In the genomic region with DNA sequence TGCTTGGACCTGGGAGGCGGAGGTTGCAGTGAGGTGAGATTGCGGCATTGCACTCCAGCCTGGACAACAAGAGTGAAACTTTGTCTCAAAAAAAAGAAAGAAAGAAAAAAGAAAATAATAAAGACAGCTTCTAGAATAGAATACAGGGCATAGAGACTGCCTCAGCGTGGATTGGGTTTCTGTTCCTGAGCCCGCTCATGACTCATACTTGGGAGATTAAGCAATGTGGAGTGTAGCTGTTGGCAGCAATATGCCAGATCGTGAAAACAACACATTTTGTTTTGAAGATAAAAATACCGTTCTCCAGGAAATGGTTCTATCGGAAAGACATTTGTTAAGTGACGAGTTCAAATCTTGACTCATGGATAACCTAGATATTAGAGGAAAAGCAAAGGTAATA, we compare ENCODE assay signal across 12 cellular contexts.
DNase-seq lines count a peak whose midpoint lies in the region; ATAC-seq and TF ChIP-seq lines count a peak whose summit lies in the region.
"Had no signal": no experiment of that assay in that cellular context is flagged by ENCODE, and none has a peak within 500 bp of the region (broad histone marks: within the 10 kb centered on the region; RNA-seq: fewer than 3 reads in every experiment).

No MANE protein-coding gene starts in this region.

- POLR2A ChIA-PET in WTC11 (lab: Charles Lee): no interaction called here

- no peak overlapping the region for H3K4me3 ChIP-seq in AG10803 (ENCODE audit: low read length)
- no peak overlapping the region for H3K4me3 ChIP-seq in epithelial cell of esophagus (ENCODE audit: low read length)
- H3K4me3 ChIP-seq: breast epithelium, esophagus muscularis mucosa, K562 had no signal

- CTCF ChIA-PET in WTC11 (lab: Charles Lee): no interaction called here

- no peak overlapping the region for H3K27ac Mint-ChIP-seq in WTC11

- H3K4me3 Mint-ChIP-seq in WTC11: no peak overlapping the region

- no peaks in the 10 kb centered on the region; the same call in 1 of the 2 replicates for H3K27me3 Mint-ChIP-seq in WTC11 (ENCODE audit: low read depth)

- TF ChIP-seq CTCF in AG10803 (conservative IDR thresholded peaks at IDR 0.05; ENCODE audit: low read length): no peak
- TF ChIP-seq CTCF in epithelial cell of esophagus (IDR thresholded peaks at IDR 0.05; ENCODE audit: insufficient read depth, low read depth, low read length, missing control alignments): no peak
- TF ChIP-seq CTCF in WTC11 (IDR thresholded peaks at IDR 0.05): no peak

- ATAC-seq in GM21717 (IDR thresholded peaks at IDR 0.05; ENCODE audit: unreplicated experiment) (no peak), WTC11 (no peak)
- ATAC-seq: K562 had no signal

- H3K36me3 Mint-ChIP-seq in WTC11: peaks cover 64% of the 10 kb centered on the region

- peaks cover 73% of the 10 kb centered on the region for H3K9me3 Mint-ChIP-seq in WTC11

- H3K4me1 Mint-ChIP-seq in WTC11: no peaks in the 10 kb centered on the region

- DNase-seq in AG10803 (ENCODE audit: low read depth) (peak; percentile 3), NCI-H82 treated with DMSO at 0.1 percent for 48 hours (lab: John Stamatoyannopoulos, UW; ENCODE audit: unreplicated experiment) (peak; percentile 6), epithelial cell of esophagus (ENCODE audit: low read depth) (peak; percentile 29), middle frontal gyrus (ENCODE audit: extremely low spot score, low spot score) (peak; percentile 46), WTC11 (ENCODE audit: low spot score) (no peak), hepatic stellate cell (ENCODE audit: low spot score) (no peak), retina (no peak)
- DNase-seq: RPMI8226 had no signal

TF ChIP-seq in WTC11, 78 proteins besides CTCF, POLR2A, EP300 and RAD21:
- TF ChIP-seq ELF4 (CRISPR knock-in tag; IDR thresholded peaks at IDR 0.05; ENCODE audit: low read depth): no peak
- TF ChIP-seq ESRRA (CRISPR knock-in tag; IDR thresholded peaks at IDR 0.05; ENCODE audit: borderline replicate concordance): no peak
- no peak for TF ChIP-seq ATF6 (CRISPR knock-in tag; IDR thresholded peaks at IDR 0.05)
- no peak for TF ChIP-seq MAX (CRISPR knock-in tag; IDR thresholded peaks at IDR 0.05)
- no peak for TF ChIP-seq NFE2L1 (CRISPR knock-in tag; IDR thresholded peaks at IDR 0.05)
- no peak for TF ChIP-seq MXD4 (CRISPR knock-in tag; IDR thresholded peaks at IDR 0.05; ENCODE audit: borderline replicate concordance)
- no peak for TF ChIP-seq ZNF416 (CRISPR knock-in tag; IDR thresholded peaks at IDR 0.05)
- no peak for TF ChIP-seq FOXK1 (CRISPR knock-in tag; IDR thresholded peaks at IDR 0.05)
- no peak for TF ChIP-seq NR3C1 (CRISPR knock-in tag; conservative IDR thresholded peaks at IDR 0.05; ENCODE audit: low read depth)
- TF ChIP-seq, protein P1, sequence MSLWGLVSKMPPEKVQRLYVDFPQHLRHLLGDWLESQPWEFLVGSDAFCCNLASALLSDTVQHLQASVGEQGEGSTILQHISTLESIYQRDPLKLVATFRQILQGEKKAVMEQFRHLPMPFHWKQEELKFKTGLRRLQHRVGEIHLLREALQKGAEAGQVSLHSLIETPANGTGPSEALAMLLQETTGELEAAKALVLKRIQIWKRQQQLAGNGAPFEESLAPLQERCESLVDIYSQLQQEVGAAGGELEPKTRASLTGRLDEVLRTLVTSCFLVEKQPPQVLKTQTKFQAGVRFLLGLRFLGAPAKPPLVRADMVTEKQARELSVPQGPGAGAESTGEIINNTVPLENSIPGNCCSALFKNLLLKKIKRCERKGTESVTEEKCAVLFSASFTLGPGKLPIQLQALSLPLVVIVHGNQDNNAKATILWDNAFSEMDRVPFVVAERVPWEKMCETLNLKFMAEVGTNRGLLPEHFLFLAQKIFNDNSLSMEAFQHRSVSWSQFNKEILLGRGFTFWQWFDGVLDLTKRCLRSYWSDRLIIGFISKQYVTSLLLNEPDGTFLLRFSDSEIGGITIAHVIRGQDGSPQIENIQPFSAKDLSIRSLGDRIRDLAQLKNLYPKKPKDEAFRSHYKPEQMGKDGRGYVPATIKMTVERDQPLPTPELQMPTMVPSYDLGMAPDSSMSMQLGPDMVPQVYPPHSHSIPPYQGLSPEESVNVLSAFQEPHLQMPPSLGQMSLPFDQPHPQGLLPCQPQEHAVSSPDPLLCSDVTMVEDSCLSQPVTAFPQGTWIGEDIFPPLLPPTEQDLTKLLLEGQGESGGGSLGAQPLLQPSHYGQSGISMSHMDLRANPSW (CRISPR knock-in tag; conservative IDR thresholded peaks at IDR 0.05; ENCODE audit: low read depth): no peak
TF ChIP-seq in WTC11: peak in this region for 0.

Comparison
In these comparisons a context has a peak if more than half of its experiments do, and no peak if none do; other contexts are left out.
1. DNase-seq: peak in AG10803 (single experiment), NCI-H82 treated with DMSO at 0.1 percent for 48 hours (single experiment), epithelial cell of esophagus (single experiment) and middle frontal gyrus (single experiment); none in WTC11 (single experiment), hepatic stellate cell (single experiment) and retina (single experiment).